In genomic region chr10:103659674-103660363, GRCh38 we compare ENCODE assay signal across 8 cellular contexts.
A peak's percentile ranks its signal among the peaks of the same experiment; 100 is the strongest.
DNase-seq lines count a peak whose midpoint lies in the region; ATAC-seq and TF ChIP-seq lines count a peak whose summit lies in the region.

No MANE protein-coding gene starts in this region.

- peaks cover 3% of the 10 kb centered on the region for H3K27me3 Mint-ChIP-seq in brain

- H3K27ac Mint-ChIP-seq in brain: peak overlapping the region; percentile 82 to 94 (median 89)

- no peak for TF ChIP-seq CTCF in brain (conservative IDR thresholded peaks at IDR 0.05)

- peak overlapping the region in 4 of 5 experiments; percentile 61 to 82 (median 68) for H3K4me3 Mint-ChIP-seq in brain

- peaks cover 7 to 62% (median 38%) of the 10 kb centered on the region in 11 experiments; a peak in 19 of 22 replicates for H4K20me1 ChIP-seq in BLaER1 treated with 17β-estradiol and CSF1 and Interleukin-3, amounts not matched to agents 10 nM and 100 nM

- H3K9me3 ChIP-seq in BLaER1 treated with 17β-estradiol and CSF1 and Interleukin-3, amounts not matched to agents 10 nM and 100 nM (replicated peaks in 1 of 11): peaks cover 0 to 20% (median 13%) of the 10 kb centered on the region in 11 experiments; a peak in 16 of 22 replicates
- H3K9me3 ChIP-seq in SJCRH30 (replicated peaks): no peaks in the 10 kb centered on the region

- H3K9ac ChIP-seq in BLaER1 treated with 17β-estradiol and CSF1 and Interleukin-3, amounts not matched to agents 10 nM and 100 nM: peak overlapping the region; percentile 67 to 85 (median 77)

- peak overlapping the region in 10 of 11 experiments; percentile 68 to 88 (median 83); a peak in 21 of 22 replicates for H3K27ac ChIP-seq in BLaER1 treated with 17β-estradiol and CSF1 and Interleukin-3, amounts not matched to agents 10 nM and 100 nM
- no peak overlapping the region for H3K27ac ChIP-seq in SJCRH30

- DNase-seq in T-helper 2 cell (peak in 4 of 5 experiments; percentile 22 to 81 (median 36)), iPS-NIHi7 (ENCODE audit: extremely low spot score) (peak; percentile 56), smooth muscle cell of the brain vasculature (ENCODE audit: low read depth, low spot score) (peak; percentile 89), SJCRH30 (no peak)

- H3K4me1 Mint-ChIP-seq in brain: peaks cover 42% of the 10 kb centered on the region

- peaks cover 35% of the 10 kb centered on the region for H3K36me3 Mint-ChIP-seq in brain

- H3K4me2 ChIP-seq in BLaER1 treated with 17β-estradiol and CSF1 and Interleukin-3, amounts not matched to agents 10 nM and 100 nM: peak overlapping the region; percentile 95 to 100 (median 99)

- H3K4me1 ChIP-seq in BLaER1 treated with 17β-estradiol and CSF1 and Interleukin-3, amounts not matched to agents 10 nM and 100 nM: peaks cover 53 to 58% (median 56%) of the 10 kb centered on the region in 10 experiments
- H3K4me1 ChIP-seq in SJCRH30: no peaks in the 10 kb centered on the region

- ATAC-seq in GM19025 (IDR thresholded peaks at IDR 0.05; ENCODE audit: low read depth, unreplicated experiment) (peak; percentile 82), HG03280 (IDR thresholded peaks at IDR 0.05; ENCODE audit: unreplicated experiment) (peak; percentile 55)

- peak overlapping the region; percentile 52 to 75 (median 68) for H3K4me3 ChIP-seq in BLaER1 treated with 17β-estradiol and CSF1 and Interleukin-3, amounts not matched to agents 10 nM and 100 nM
- no peak overlapping the region for H3K4me3 ChIP-seq in SJCRH30

- no peaks in the 10 kb centered on the region for H3K27me3 ChIP-seq in BLaER1 treated with 17β-estradiol and CSF1 and Interleukin-3, amounts not matched to agents 10 nM and 100 nM
- no peaks in the 10 kb centered on the region for H3K27me3 ChIP-seq in SJCRH30

- peaks cover 0 to 17% (median 4%) of the 10 kb centered on the region in 5 experiments for H3K9me3 Mint-ChIP-seq in brain

- peaks cover 41 to 50% (median 49%) of the 10 kb centered on the region in 11 experiments for H3K36me3 ChIP-seq in BLaER1 treated with 17β-estradiol and CSF1 and Interleukin-3, amounts not matched to agents 10 nM and 100 nM
- no peaks in the 10 kb centered on the region for H3K36me3 ChIP-seq in SJCRH30

Comparison
In these comparisons a context has a peak if more than half of its experiments do, and no peak if none do; other contexts are left out.
1. DNase-seq: peak in T-helper 2 cell (4 of 5), iPS-NIHi7 (single experiment) and smooth muscle cell of the brain vasculature (single experiment); none in SJCRH30 (0 of 2).